In genomic region chr13:113784645-113785024, GRCh38 we compare ENCODE assay signal across 20 cellular contexts.
"Had no signal": no experiment of that assay in that cellular context is flagged by ENCODE, and none has a peak within 500 bp of the region (broad histone marks: within the 10 kb centered on the region; RNA-seq: fewer than 3 reads in every experiment).

No MANE protein-coding gene starts in this region.

- H3K27ac Mint-ChIP-seq: activated T-helper 17 cell treated with anti-CD3 and anti-CD28 coated beads, Interleukin-2, amount 50 U/mL, for 72 hours; memory B cell; natural killer cell treated with Interleukin-12 subunit alpha and Interleukin-12 subunit beta and Interleukin-15 and Interleukin-18, amount 100 ng/mL, for 72 hours; T-helper 1 cell treated with Interleukin-12 subunit alpha and Interleukin-12 subunit beta and Interleukin-4 antibody, amounts not matched to agents 30 μg/mL and 1 μg/mL, for 36 hours had no signal

- H3K27ac ChIP-seq: adrenal gland, colonic mucosa, left lung, transverse colon, VCaP had no signal

- H3K36me3 Mint-ChIP-seq: memory B cell; natural killer cell treated with Interleukin-12 subunit alpha and Interleukin-12 subunit beta and Interleukin-15 and Interleukin-18, amount 100 ng/mL, for 72 hours had no signal

- H3K36me3 ChIP-seq: adrenal gland, colonic mucosa, left lung, transverse colon had no signal

- H3K9me3 ChIP-seq: adrenal gland, colonic mucosa, left lung, transverse colon had no signal

- H3K4me3 Mint-ChIP-seq: activated T-helper 17 cell treated with anti-CD3 and anti-CD28 coated beads, Interleukin-2, amount 50 U/mL, for 72 hours; memory B cell; natural killer cell treated with Interleukin-12 subunit alpha and Interleukin-12 subunit beta and Interleukin-15 and Interleukin-18, amount 100 ng/mL, for 72 hours; T-helper 1 cell treated with Interleukin-12 subunit alpha and Interleukin-12 subunit beta and Interleukin-4 antibody, amounts not matched to agents 30 μg/mL and 1 μg/mL, for 36 hours had no signal

- H3K4me1 ChIP-seq: adrenal gland, colonic mucosa, left lung had no signal

- H3K9me3 Mint-ChIP-seq: activated T-helper 17 cell treated with anti-CD3 and anti-CD28 coated beads, Interleukin-2, amount 50 U/mL, for 72 hours; memory B cell; natural killer cell treated with Interleukin-12 subunit alpha and Interleukin-12 subunit beta and Interleukin-15 and Interleukin-18, amount 100 ng/mL, for 72 hours; T-helper 1 cell treated with Interleukin-12 subunit alpha and Interleukin-12 subunit beta and Interleukin-4 antibody, amounts not matched to agents 30 μg/mL and 1 μg/mL, for 36 hours had no signal

- H3K27me3 ChIP-seq: adrenal gland, colonic mucosa, left lung had no signal

- FAIRE-seq: endometrium, kidney, small intestine had no signal

- H3K4me1 Mint-ChIP-seq: memory B cell had no signal

- H3K4me3 ChIP-seq: adrenal gland, colonic mucosa, left lung, transverse colon had no signal

- DNase-seq: activated CD4-positive, alpha-beta T cell treated with anti-CD3 and anti-CD28 coated beads for 1 hour; activated naive CD4-positive, alpha-beta T cell treated with anti-CD3 and anti-CD28 coated beads, Interleukin-2, amount 50 U/mL, for 16 hours; adrenal gland; caudate nucleus; colonic mucosa; hippocampal formation; kidney; left lung; small intestine; stimulated activated CD4-positive, alpha-beta T cell treated with anti-CD3 and anti-CD28 coated beads, Interleukin-4, amount 100 ng/mL, for 4 hours; stimulated activated CD8-positive, alpha-beta memory T cell treated with anti-CD3 and anti-CD28 coated beads, Interleukin-4, amount 100 ng/mL, for 48 hours; stimulated activated naive CD4-positive, alpha-beta T cell treated with Interleukin-2 at 50 U/mL for 16 hours; substantia nigra; transverse colon had no signal
